17 cellular contexts compared by ENCODE assay signal in the genomic region with DNA sequence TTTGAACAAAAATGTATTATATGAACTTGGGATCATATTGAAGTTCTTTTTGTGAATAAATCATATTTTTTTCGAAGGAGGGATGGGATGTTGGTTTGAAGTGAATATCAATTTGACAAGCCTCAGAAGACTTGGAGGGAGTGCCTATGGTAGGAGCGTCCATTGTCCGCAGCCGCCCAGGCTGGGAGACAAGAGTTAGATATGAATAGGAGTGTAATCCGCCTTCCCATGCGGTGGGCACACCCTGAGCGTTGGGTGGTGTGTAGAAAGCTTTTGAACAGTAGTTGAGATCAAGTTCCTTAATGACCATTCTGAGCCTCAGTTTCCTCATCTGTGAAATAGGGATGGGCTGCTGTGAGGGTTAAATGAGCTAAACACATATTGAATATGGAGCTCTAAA. TPM values are rescaled to one million over a fixed set of nuclear protein-coding genes. Genes with fewer than 3 reads are reported as not detected.
DNase-seq lines count a peak whose midpoint lies in the region; FAIRE-seq and TF ChIP-seq lines count a peak whose summit lies in the region.
"Had no signal": no experiment of that assay in that cellular context is flagged by ENCODE, and none has a peak within 500 bp of the region (broad histone marks: within the 10 kb centered on the region; RNA-seq: fewer than 3 reads in every experiment).

No MANE protein-coding gene starts in this region.

- intact Hi-C loops in stomach (cut with DNase I; ENCODE audit: low total_unique reads), result no loop called here

- no peaks in the 10 kb centered on the region for H3K23me2 ChIP-seq in H1 (ENCODE audit: low read depth, low read length)

- no peaks in the 10 kb centered on the region for H3K27me3 Mint-ChIP-seq in activated naive CD4-positive, alpha-beta T cell treated with anti-CD3 and anti-CD28 coated beads, Interleukin-2, amount 50 U/mL, for 24 hours
- no peaks in the 10 kb centered on the region for H3K27me3 Mint-ChIP-seq in activated CD4-positive, alpha-beta memory T cell treated with anti-CD3 and anti-CD28 coated beads, Interleukin-2, amount 10 ng/mL, durations not matched to agents 7 days and 5 days

- H3K79me2 ChIP-seq in H1 (ENCODE audit: control insufficient read depth in 1 of 2, insufficient read depth in 2 of 2, low read length in 2 of 2), result no peaks in the 10 kb centered on the region

- H3K9ac ChIP-seq in H1 (replicated peaks in 1 of 4; ENCODE audit: extremely low read depth in 1 of 4, low read depth in 3 of 4, low read length in 3 of 4), result no peak overlapping the region

- H3K4me1 ChIP-seq in H1 (replicated peaks in 1 of 4; ENCODE audit: control insufficient read depth in 3 of 4, insufficient read depth in 4 of 4, low read length in 3 of 4), result peaks cover 0 to 2% (median 0%) of the 10 kb centered on the region in 4 experiments; a peak in 2 of 7 replicates
- peaks cover 60 to 98% (median 89%) of the 10 kb centered on the region in 4 donors for H3K4me1 ChIP-seq in stomach

- H4K8ac ChIP-seq in H1 (ENCODE audit: extremely low read depth, insufficient read depth, low read length), result no peak overlapping the region

- no peak overlapping the region for H4K91ac ChIP-seq in H1 (replicated peaks; ENCODE audit: insufficient read length, low read length)

- H2BK5ac ChIP-seq in H1 (ENCODE audit: low read depth, low read length), result no peak overlapping the region

- H3K23ac ChIP-seq in H1 (ENCODE audit: insufficient read length), result no peak overlapping the region

- H3K4ac ChIP-seq in H1 (replicated peaks; ENCODE audit: insufficient read length, low read depth, low read length), result no peak overlapping the region

- H2BK15ac ChIP-seq in H1 (ENCODE audit: low read length), result no peak overlapping the region; the same call in 1 of the 2 replicates

- peaks cover 92% of the 10 kb centered on the region for H3K4me1 Mint-ChIP-seq in activated naive CD4-positive, alpha-beta T cell treated with anti-CD3 and anti-CD28 coated beads, Interleukin-2, amount 50 U/mL, for 24 hours
- peaks cover 99% of the 10 kb centered on the region for H3K4me1 Mint-ChIP-seq in activated CD4-positive, alpha-beta memory T cell treated with anti-CD3 and anti-CD28 coated beads, Interleukin-2, amount 10 ng/mL, durations not matched to agents 7 days and 5 days

- no peak overlapping the region for H2BK20ac ChIP-seq in H1 (ENCODE audit: low read length)

- CTCF ChIA-PET in activated CD4-positive, alpha-beta memory T cell treated with anti-CD3 and anti-CD28 coated beads, Interleukin-2, amount 10 ng/mL, durations not matched to agents 7 days and 5 days (lab: Charles Lee), result interaction anchor here (1.4 to 1.5 kb wide), 2 partner anchors 15 to 35 kb away, joined by 3 read pairs; no protein-coding TSS in a partner anchor
- CTCF ChIA-PET in H1 (lab: Charles Lee; ENCODE audit: partially characterized antibody), result interaction anchor here (0.8 to 2.9 kb wide), 7 partner anchors 10 to 44 kb away, joined by 3 to 9 read pairs (median 6); no protein-coding TSS in a partner anchor

- H3K9me3 ChIP-seq in H1 (ENCODE audit: insufficient read depth in 2 of 2, low read depth in 1 of 2, low read length in 1 of 2) (no peaks in the 10 kb centered on the region), stomach (no peaks in the 10 kb centered on the region)
- H3K9me3 ChIP-seq: breast epithelium, heart left ventricle had no signal

- H2AK5ac ChIP-seq in H1 (ENCODE audit: low read depth, low read length), result 0 out of 2 replicates have a peak overlapping the region, but pooled peaks have one; percentile 27

- TF ChIP-seq POLR2A in H1 (IDR thresholded peaks at IDR 0.05; ENCODE audit: control extremely low read depth in 1 of 2, low read depth in 2 of 2, low read length in 2 of 2) (no peak), stomach (IDR thresholded peaks at IDR 0.05) (no peak)

- TF ChIP-seq EP300 in H1 (IDR thresholded peaks at IDR 0.05; ENCODE audit: borderline replicate concordance in 1 of 2, low read depth in 2 of 2, low read length in 2 of 2), result no peak
- no peak for TF ChIP-seq EP300 in stomach (IDR thresholded peaks at IDR 0.05)

- H3K14ac ChIP-seq in H1 (ENCODE audit: insufficient read length), result no peak overlapping the region

- H3K4me3 Mint-ChIP-seq in activated naive CD4-positive, alpha-beta T cell treated with anti-CD3 and anti-CD28 coated beads, Interleukin-2, amount 50 U/mL, for 24 hours, result peak overlapping the region; percentile 97
- no peak overlapping the region for H3K4me3 Mint-ChIP-seq in activated CD4-positive, alpha-beta memory T cell treated with anti-CD3 and anti-CD28 coated beads, Interleukin-2, amount 10 ng/mL, durations not matched to agents 7 days and 5 days
- H3K4me3 Mint-ChIP-seq: H9 had no signal

- H2BK12ac ChIP-seq in H1 (ENCODE audit: low read depth, low read length), result no peak overlapping the region

- no peak overlapping the region for H2BK120ac ChIP-seq in H1 (replicated peaks; ENCODE audit: low read depth, low read length)

- H4K20me1 ChIP-seq in H1 (replicated peaks in 1 of 2; ENCODE audit: control insufficient read depth in 1 of 2, insufficient read depth in 2 of 2, low read length in 2 of 2), result no peaks in the 10 kb centered on the region

- POLR2A ChIA-PET in activated CD4-positive, alpha-beta memory T cell treated with anti-CD3 and anti-CD28 coated beads, Interleukin-2, amount 10 ng/mL, durations not matched to agents 7 days and 5 days (lab: Charles Lee), result interaction anchor here (1.2 to 4.9 kb wide), 4 partner anchors 13 to 39 kb away, joined by 4 to 56 read pairs (median 5); no protein-coding TSS in a partner anchor
- POLR2A ChIA-PET in H1 (lab: Charles Lee; ENCODE audit: partially characterized antibody), result interaction anchor here (1.5 to 1.6 kb wide), 2 partner anchors 8 to 13 kb away, joined by 3 read pairs; no protein-coding TSS in a partner anchor

- no peak overlapping the region for H3K18ac ChIP-seq in H1 (ENCODE audit: extremely low read depth, low read length)

- 93 to 100% methylated on average over 1 to 7 of the region's 7 CpGs for WGBS in H1 (ENCODE audit: extremely low coverage in 1 of 2, insufficient coverage in 1 of 2, insufficient read length in 1 of 2, insufficient replicate concordance in 2 of 2, low coverage in 1 of 2, low lambda C conversion rate in 2 of 2, missing lambda C conversion rate in 1 of 2), 2 experiments
- 87 to 98% (median 94%) methylated on average over 7 of the region's 7 CpGs for WGBS in stomach, 5 donors

- DNase-seq in activated naive CD4-positive, alpha-beta T cell treated with anti-CD3 and anti-CD28 coated beads, Interleukin-2, amount 50 U/mL, for 16 hours, result no peak
- DNase-seq in activated CD4-positive, alpha-beta memory T cell treated with anti-CD3 and anti-CD28 coated beads, Interleukin-2, amount 10 ng/mL, durations not matched to agents 7 days and 5 days, result no peak
- DNase-seq in H1 (ENCODE audit: low read depth in 1 of 2, low spot score in 2 of 2) (no peak), stomach (no peak), NCI-H2081 treated with DMSO at 0.1 percent for 48 hours (lab: John Stamatoyannopoulos, UW) (no peak), GM19238 (ENCODE audit: insufficient read length, low spot score) (no peak)
- DNase-seq in activated CD8-positive, alpha-beta memory T cell treated with anti-CD3 and anti-CD28 coated beads, Interleukin-2, amount 50 U/mL, for 48 hours, result no peak
- DNase-seq: activated gamma-delta T cell, heart left ventricle, kidney, NCI-H146, NCI-H510A, Right ventricle myocardium superior, substantia nigra had no signal

- H3K4me2 ChIP-seq in H1 (ENCODE audit: insufficient read depth in 1 of 2, low read depth in 2 of 2, low read length in 2 of 2), result no peak overlapping the region

- H3K36me3 ChIP-seq in H1 (ENCODE audit: control insufficient read depth in 2 of 4, insufficient read depth in 4 of 4, low read length in 3 of 4) (no peaks in the 10 kb centered on the region), stomach (no peaks in the 10 kb centered on the region)
- H3K36me3 ChIP-seq: breast epithelium, heart left ventricle had no signal

- H3K36me3 Mint-ChIP-seq in activated naive CD4-positive, alpha-beta T cell treated with anti-CD3 and anti-CD28 coated beads, Interleukin-2, amount 50 U/mL, for 24 hours, result peaks cover 33% of the 10 kb centered on the region
- H3K36me3 Mint-ChIP-seq in activated CD4-positive, alpha-beta memory T cell treated with anti-CD3 and anti-CD28 coated beads, Interleukin-2, amount 10 ng/mL, durations not matched to agents 7 days and 5 days (ENCODE audit: low read depth), result peaks cover 75% of the 10 kb centered on the region

- H3K27ac Mint-ChIP-seq in activated naive CD4-positive, alpha-beta T cell treated with anti-CD3 and anti-CD28 coated beads, Interleukin-2, amount 50 U/mL, for 24 hours, result peak overlapping the region; percentile 96
- H3K27ac Mint-ChIP-seq in activated CD4-positive, alpha-beta memory T cell treated with anti-CD3 and anti-CD28 coated beads, Interleukin-2, amount 10 ng/mL, durations not matched to agents 7 days and 5 days, result peak overlapping the region; percentile 93
- H3K27ac Mint-ChIP-seq: H9 had no signal

- no peak overlapping the region for H4K5ac ChIP-seq in H1 (ENCODE audit: insufficient read length, low read depth, low read length)

- H3K27ac ChIP-seq in H1 (ENCODE audit: low read depth, low read length) (no peak overlapping the region), stomach (peak overlapping the region; percentile 51 to 81 (median 63))

- no peak for TF ChIP-seq RAD21 in H1 (IDR thresholded peaks at IDR 0.05 in 1 of 2, conservative IDR thresholded peaks at IDR 0.05 in 1 of 2; ENCODE audit: low read depth in 2 of 2, low read length in 2 of 2)

- H2AFZ ChIP-seq in H1 (ENCODE audit: low read length), result no peak overlapping the region

- FAIRE-seq in H1 (lab: Jason Lieb, UNC), result no peak
- FAIRE-seq: kidney had no signal

- H3K27me3 ChIP-seq in H1 (replicated peaks in 1 of 4; ENCODE audit: control insufficient read depth in 3 of 4, extremely low read depth in 1 of 4, insufficient read depth in 3 of 4, low read length in 3 of 4) (no peaks in the 10 kb centered on the region; a peak in 2 of 7 replicates), stomach (no peaks in the 10 kb centered on the region)
- H3K27me3 ChIP-seq: breast epithelium, heart left ventricle had no signal

- no peaks in the 10 kb centered on the region for H3K79me1 ChIP-seq in H1 (ENCODE audit: low read depth, low read length)

- H3K4me3 ChIP-seq in H1 (ENCODE audit: extremely low read depth in 1 of 4, insufficient read depth in 2 of 4, low read depth in 3 of 4, low read length in 4 of 4) (no peak overlapping the region), stomach (no peak overlapping the region)
- H3K4me3 ChIP-seq: breast epithelium, heart left ventricle had no signal

- H3K56ac ChIP-seq in H1 (replicated peaks; ENCODE audit: insufficient read length, low read depth, low read length), result no peak overlapping the region

- no peaks in the 10 kb centered on the region for H3K9me3 Mint-ChIP-seq in activated naive CD4-positive, alpha-beta T cell treated with anti-CD3 and anti-CD28 coated beads, Interleukin-2, amount 50 U/mL, for 24 hours
- H3K9me3 Mint-ChIP-seq in activated CD4-positive, alpha-beta memory T cell treated with anti-CD3 and anti-CD28 coated beads, Interleukin-2, amount 10 ng/mL, durations not matched to agents 7 days and 5 days, result no peaks in the 10 kb centered on the region
- H3K9me3 Mint-ChIP-seq: H9 had no signal

- no peak for TF ChIP-seq CTCF in H1 (IDR thresholded peaks at IDR 0.05; ENCODE audit: control extremely low read depth in 1 of 3, insufficient read depth in 1 of 3, low read depth in 1 of 3, low read length in 3 of 3)
- no peak for TF ChIP-seq CTCF in stomach (IDR thresholded peaks at IDR 0.05)

RNA-seq across cellular contexts. Expression of a gene that starts 7.0 kb away (rescaled TPM):
- total RNA-seq in activated CD4-positive, alpha-beta memory T cell treated with anti-CD3 and anti-CD28 coated beads, Interleukin-2, amount 10 ng/mL, durations not matched to agents 7 days and 5 days, result 100 to 1,000 TPM; 193 to 208 TPM
- total RNA-seq in H1 (2021; fragmentation: NEBNext Ultra II Directional; extraction: Animal tissue kit (Norgen Biotek cat#: 25700)), result 7.9 and 8.6 TPM in 2 replicates
- polyA plus RNA-seq in H1 (2011; rRNA removed), result 10.1 and 10.3 TPM in 2 replicates
- polyA plus RNA-seq in H1 (2011; cell fraction: cytosol; rRNA removed), result 11.5 TPM
- 5.3 TPM for polyA plus RNA-seq in H1 (2011; cell fraction: nucleus; rRNA removed)
- 6.0 to 11.2 TPM (median 8.8 TPM) in 4 replicates for polyA plus RNA-seq in H1 (2012, experiment 1 of 2)
- polyA plus RNA-seq in H1 (2012, experiment 2 of 2), result 5.3 TPM
- polyA plus RNA-seq in H1 (2013, experiment 1 of 2), result 6.9 TPM
- 7.0 TPM for polyA plus RNA-seq in H1 (2013, experiment 2 of 2)
- polyA minus RNA-seq in H1 (2011; rRNA and poly(A)+ RNA removed), result 3.8 and 10.3 TPM in 2 replicates
- polyA minus RNA-seq in H1 (2011; cell fraction: cytosol; rRNA and poly(A)+ RNA removed), result 6.8 TPM
- polyA minus RNA-seq in H1 (2011; cell fraction: nucleus; rRNA and poly(A)+ RNA removed), result 2.9 TPM
- 10 to 100 TPM in 4 of 5 donors, under 1 TPM in 1; 0.58 to 49.6 (median 24.6) TPM for total RNA-seq in stomach
- polyA plus RNA-seq in stomach, result 10 to 100 TPM in 2 of 3 donors, 1 to 10 TPM in 1; 9.9 to 54.4 (median 45.1) TPM
